Comparison of ENCODE assay signal across 13 cellular contexts in genomic region chr3:49769516-49769915, GRCh38. TPM values are rescaled to one million over a fixed set of nuclear protein-coding genes. Genes with fewer than 3 reads are reported as not detected.
A peak's percentile ranks its signal among the peaks of the same experiment; 100 is the strongest.
DNase-seq lines count a peak whose midpoint lies in the region; ATAC-seq and TF ChIP-seq lines count a peak whose summit lies in the region.
"Had no signal": no experiment of that assay in that cellular context is flagged by ENCODE, and none has a peak within 500 bp of the region (broad histone marks: within the 10 kb centered on the region; RNA-seq: fewer than 3 reads in every experiment).

No MANE protein-coding gene starts in this region.

- H3K9me3 ChIP-seq in CD8-positive, alpha-beta T cell (ENCODE audit: low read length): no peaks in the 10 kb centered on the region

- H3K27ac ChIP-seq in CD8-positive, alpha-beta T cell (ENCODE audit: low read depth, low read length): no peak overlapping the region

- CTCF ChIA-PET in CD8-positive, alpha-beta T cell (lab: Charles Lee): interaction anchor here (1.2 kb wide), 1 partner anchor 70 kb away, joined by 4 read pairs; no protein-coding TSS in a partner anchor
- CTCF ChIA-PET in WTC11 (lab: Charles Lee): no interaction called here

- no peak overlapping the region for H3K4me3 Mint-ChIP-seq in CD8-positive, alpha-beta T cell
- no peak overlapping the region for H3K4me3 Mint-ChIP-seq in WTC11

- H3K4me3 ChIP-seq in CD8-positive, alpha-beta T cell (ENCODE audit: low read depth, low read length): no peak overlapping the region

- POLR2A ChIA-PET in CD8-positive, alpha-beta T cell (lab: Charles Lee): interaction anchor here (0.6 kb wide), 1 partner anchor 1468 kb away, joined by 5 read pairs; no protein-coding TSS in a partner anchor
- POLR2A ChIA-PET in WTC11 (lab: Charles Lee): no interaction called here

- ATAC-seq in CD8-positive, alpha-beta T cell: no peak
- ATAC-seq in WTC11: no peak
- no peak for ATAC-seq in HG02981 (IDR thresholded peaks at IDR 0.05; ENCODE audit: unreplicated experiment)

- H3K4me1 ChIP-seq in CD8-positive, alpha-beta T cell (ENCODE audit: insufficient read depth, low read length): no peaks in the 10 kb centered on the region

- no peaks in the 10 kb centered on the region for H3K27me3 Mint-ChIP-seq in CD8-positive, alpha-beta T cell (ENCODE audit: low read depth)
- no peaks in the 10 kb centered on the region for H3K27me3 Mint-ChIP-seq in WTC11 (ENCODE audit: low read depth)

- peaks cover 47% of the 10 kb centered on the region for H3K4me1 Mint-ChIP-seq in CD8-positive, alpha-beta T cell (ENCODE audit: low read depth)
- H3K4me1 Mint-ChIP-seq in WTC11: no peaks in the 10 kb centered on the region

- H3K27ac Mint-ChIP-seq in CD8-positive, alpha-beta T cell: peak overlapping the region; percentile 5
- peak overlapping the region; percentile 3; the same call in 1 of the 2 replicates for H3K27ac Mint-ChIP-seq in WTC11

- H3K36me3 ChIP-seq in CD8-positive, alpha-beta T cell (ENCODE audit: insufficient read depth, low read length): no peaks in the 10 kb centered on the region

- no peak for TF ChIP-seq CTCF in CD8-positive, alpha-beta T cell (IDR thresholded peaks at IDR 0.05)
- TF ChIP-seq CTCF in WTC11 (IDR thresholded peaks at IDR 0.05): no peak

- no peaks in the 10 kb centered on the region for H3K9me3 Mint-ChIP-seq in CD8-positive, alpha-beta T cell
- H3K9me3 Mint-ChIP-seq in WTC11: no peaks in the 10 kb centered on the region

- peaks cover 27% of the 10 kb centered on the region for H3K36me3 Mint-ChIP-seq in CD8-positive, alpha-beta T cell
- H3K36me3 Mint-ChIP-seq in WTC11: no peaks in the 10 kb centered on the region

- no peaks in the 10 kb centered on the region for H3K27me3 ChIP-seq in CD8-positive, alpha-beta T cell (ENCODE audit: insufficient read depth, low read length)

- intact Hi-C loops in CD8-positive, alpha-beta T cell (cut with DNase I, micrococcal nuclease): no loop called here

- DNase-seq in AG08395 (ENCODE audit: low spot score) (peak; percentile 41), WTC11 (ENCODE audit: low spot score) (no peak), fibroblast of peridontal ligament (ENCODE audit: extremely low read depth) (peak; percentile 55), DMS153 treated with DMSO at 0.1 percent for 48 hours (lab: John Stamatoyannopoulos, UW; ENCODE audit: unreplicated experiment) (no peak), NCI-H187 (lab: John Stamatoyannopoulos, UW) (no peak)
- no peak for DNase-seq in CD8-positive, alpha-beta T cell
- DNase-seq: Kasumi-1, NCI-H2029, NCI-H510A, SIG-M5 had no signal

TF ChIP-seq in WTC11, 78 proteins besides CTCF, POLR2A, EP300 and RAD21 (continues in another document):
- TF ChIP-seq TEAD4 (CRISPR knock-in tag; IDR thresholded peaks at IDR 0.05) (no peak), ARID4B (CRISPR knock-in tag; IDR thresholded peaks at IDR 0.05; ENCODE audit: borderline replicate concordance) (no peak), RORB (CRISPR knock-in tag; IDR thresholded peaks at IDR 0.05) (no peak), STAT6 (CRISPR knock-in tag; conservative IDR thresholded peaks at IDR 0.05; ENCODE audit: low read depth) (no peak), SMAD3 (CRISPR knock-in tag; IDR thresholded peaks at IDR 0.05; ENCODE audit: borderline replicate concordance) (no peak), MAX (CRISPR knock-in tag; IDR thresholded peaks at IDR 0.05) (no peak), MXD4 (CRISPR knock-in tag; IDR thresholded peaks at IDR 0.05; ENCODE audit: borderline replicate concordance) (no peak), ZSCAN18 (CRISPR knock-in tag; IDR thresholded peaks at IDR 0.05) (no peak), USF2 (CRISPR knock-in tag; IDR thresholded peaks at IDR 0.05) (no peak)

RNA-seq across cellular contexts. Expression of gene IP6K1, which starts 16.8 kb away (rescaled TPM):
- total RNA-seq in CD8-positive, alpha-beta T cell: 10 to 100 TPM; 34.3 to 36.6 TPM
- total RNA-seq in WTC11 (2021): 29.2 to 32.2 TPM (median 32.2 TPM) in 3 replicates

RNA-seq across cellular contexts. Expression of gene CDHR4, which starts 30.2 kb away (rescaled TPM):
- total RNA-seq in CD8-positive, alpha-beta T cell: under 1 TPM in 1 of 2 experiments, not detected in 1; 0.17 TPM
- total RNA-seq in WTC11 (2021): 0.17 to 0.69 TPM (median 0.39 TPM) in 3 replicates
- total RNA-seq: Daoy, RPMI7951 had no signal

RNA-seq across cellular contexts. Expression of gene INKA1, which starts 33.5 kb away (rescaled TPM):
- total RNA-seq in CD8-positive, alpha-beta T cell: under 1 TPM; 0.71 to 1.00 TPM
- 1.4 to 2.0 TPM (median 1.5 TPM) in 3 replicates for total RNA-seq in WTC11 (2021)
- total RNA-seq: Daoy had no signal

RNA-seq across cellular contexts. Expression of gene UBA7, which starts 44.2 kb away (rescaled TPM):
- total RNA-seq in CD8-positive, alpha-beta T cell: 100 to 1,000 TPM; 196 to 206 TPM
- 1.2 to 1.9 TPM (median 1.6 TPM) in 3 replicates for total RNA-seq in WTC11 (2021)

RNA-seq across cellular contexts. Expression of gene GMPPB, which starts 45.8 kb away (rescaled TPM):
- total RNA-seq in CD8-positive, alpha-beta T cell: 10 to 100 TPM; 34.9 to 36.6 TPM
- 23.7 to 28.7 TPM (median 28.0 TPM) in 3 replicates for total RNA-seq in WTC11 (2021)

Comparison
In these comparisons a context has a peak if more than half of its experiments do, and no peak if none do; other contexts are left out.
1. DNase-seq: peak in AG08395 (single experiment) and fibroblast of peridontal ligament (single experiment); none in CD8-positive, alpha-beta T cell (0 of 7), WTC11 (single experiment), DMS153 treated with DMSO at 0.1 percent for 48 hours (single experiment) and NCI-H187 (0 of 2).